Comparison of ENCODE assay signal across 18 cellular contexts in the genomic region with DNA sequence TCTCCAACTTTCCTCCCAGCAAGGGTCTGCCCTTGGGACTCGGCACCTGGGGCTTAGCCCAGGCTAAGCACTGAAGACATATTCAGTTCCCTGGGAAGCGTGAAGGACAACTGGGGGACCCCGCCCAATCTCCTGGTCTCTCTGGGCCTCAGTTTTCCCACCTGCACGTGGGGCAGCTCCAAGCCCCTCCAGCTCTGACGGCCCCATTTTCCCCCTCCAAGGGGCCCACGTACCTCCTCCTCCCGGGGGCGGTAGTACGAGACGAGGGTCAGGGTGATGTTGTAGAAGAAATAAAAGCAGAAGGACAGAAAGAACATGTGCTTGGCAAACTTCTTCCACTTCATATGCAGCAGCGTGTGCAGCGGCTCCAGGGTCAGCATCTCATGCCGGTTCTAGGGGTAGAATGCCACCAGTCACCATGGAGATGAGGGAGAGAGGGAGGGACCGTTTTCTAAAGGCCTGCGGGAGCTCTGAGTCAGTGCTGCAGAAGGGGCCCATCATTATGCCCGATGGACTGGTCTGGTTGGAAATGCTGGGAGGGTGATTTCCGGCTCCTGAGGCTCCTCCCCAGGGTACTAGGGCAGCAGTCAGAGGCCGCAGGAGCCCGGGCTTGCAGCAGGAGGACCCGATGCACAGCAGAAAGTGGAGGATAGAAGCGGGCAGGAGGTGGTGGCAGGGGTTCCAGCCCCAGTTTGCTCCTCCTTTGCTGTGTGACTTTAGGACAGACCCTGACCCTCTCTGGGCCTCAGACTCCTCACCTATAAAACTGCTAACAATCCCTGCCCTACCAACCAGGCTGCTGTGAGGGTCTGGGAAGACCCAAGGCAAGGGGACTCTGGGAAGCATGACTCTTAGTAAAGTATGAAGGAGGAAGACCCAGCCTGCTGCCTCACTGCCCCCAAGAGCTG. TPM values are rescaled to one million over a fixed set of nuclear protein-coding genes. Genes with fewer than 3 reads are reported as not detected.
DNase-seq lines count a peak whose midpoint lies in the region; FAIRE-seq and TF ChIP-seq lines count a peak whose summit lies in the region.
"Had no signal": no experiment of that assay in that cellular context is flagged by ENCODE, and none has a peak within 500 bp of the region (broad histone marks: within the 10 kb centered on the region; RNA-seq: fewer than 3 reads in every experiment).

No MANE protein-coding gene starts in this region.

- no peaks in the 10 kb centered on the region for H3K9me3 ChIP-seq in osteoblast (ENCODE audit: low read depth, low read length)
- H3K9me3 ChIP-seq: BLaER1 treated with 17β-estradiol and CSF1 and Interleukin-3, amounts not matched to agents 10 nM and 100 nM had no signal

- no peaks in the 10 kb centered on the region for H3K4me1 Mint-ChIP-seq in Calu3 (ENCODE audit: low read depth, unreplicated experiment)
- no peaks in the 10 kb centered on the region for H3K4me1 Mint-ChIP-seq in activated CD4-positive, alpha-beta T cell treated with anti-CD3 and anti-CD28 coated beads, Interleukin-2, amount 10 ng/mL, durations not matched to agents 7 days and 5 days
- H3K4me1 Mint-ChIP-seq: T-helper 17 cell had no signal

- CTCF ChIA-PET in Calu3 (lab: Charles Lee): no interaction called here
- CTCF ChIA-PET in activated CD4-positive, alpha-beta T cell treated with anti-CD3 and anti-CD28 coated beads, Interleukin-2, amount 10 ng/mL, durations not matched to agents 7 days and 5 days (lab: Charles Lee): no interaction called here

- H3K27me3 Mint-ChIP-seq in Calu3 (ENCODE audit: unreplicated experiment): no peaks in the 10 kb centered on the region
- H3K27me3 Mint-ChIP-seq in activated CD4-positive, alpha-beta T cell treated with anti-CD3 and anti-CD28 coated beads, Interleukin-2, amount 10 ng/mL, durations not matched to agents 7 days and 5 days: no peaks in the 10 kb centered on the region

- no peak for TF ChIP-seq CTCF in Calu3 (IDR thresholded peaks at IDR 0.05; ENCODE audit: unreplicated experiment)
- TF ChIP-seq CTCF in epithelial cell of esophagus (IDR thresholded peaks at IDR 0.05; ENCODE audit: insufficient read depth, low read depth, low read length, missing control alignments): no peak
- TF ChIP-seq CTCF in osteoblast (IDR thresholded peaks at IDR 0.05; ENCODE audit: extremely low read depth, low read depth, low read length): no peak

- H3K9me3 Mint-ChIP-seq in Calu3 (ENCODE audit: low read depth, unreplicated experiment): no peaks in the 10 kb centered on the region
- H3K9me3 Mint-ChIP-seq in activated CD4-positive, alpha-beta T cell treated with anti-CD3 and anti-CD28 coated beads, Interleukin-2, amount 10 ng/mL, durations not matched to agents 7 days and 5 days: no peaks in the 10 kb centered on the region
- H3K9me3 Mint-ChIP-seq: activated T-helper 2 cell treated with anti-CD3 and anti-CD28 coated beads, Interferon-gamma antibody, Interleukin-2, Interleukin-4, amounts not matched to agents 10 μg/mL and 5 μg/mL and 100 μg/mL, durations not matched to agents 14 hours and 24 hours and 36 hours had no signal

- H3K79me2 ChIP-seq in osteoblast (ENCODE audit: insufficient read depth, low read length): no peaks in the 10 kb centered on the region

- DNase-seq in Calu3 (peak; percentile 37), NCI-H2227 treated with DMSO at 0.1 percent for 48 hours (lab: John Stamatoyannopoulos, UW) (peak; percentile 35), epithelial cell of esophagus (ENCODE audit: low read depth) (peak; percentile 69), osteoblast (ENCODE audit: insufficient read length, low spot score, missing footprints) (peak; percentile 61), RCC 7860 (ENCODE audit: low spot score) (no peak), activated gamma-delta T cell (lab: John Stamatoyannopoulos, UW) (no peak), dermis blood vessel endothelial cell (no peak)
- DNase-seq in activated CD4-positive, alpha-beta T cell treated with anti-CD3 and anti-CD28 coated beads, Interleukin-2, amount 10 ng/mL, durations not matched to agents 7 days and 5 days: no peak
- DNase-seq: activated CD4-positive, alpha-beta T cell treated with anti-CD3 and anti-CD28 coated beads, Interleukin-2, amount 50 U/mL, for 1 hour; GF-D8; KG1; left colon; NCI-H2171; stimulated activated CD4-positive, alpha-beta T cell treated with anti-CD3 and anti-CD28 coated beads, Interleukin-1b, Interleukin-23, amount 100 ng/mL, for 48 hours; T-helper 17 cell had no signal

- POLR2A ChIA-PET in activated CD4-positive, alpha-beta T cell treated with anti-CD3 and anti-CD28 coated beads, Interleukin-2, amount 10 ng/mL, durations not matched to agents 7 days and 5 days (lab: Charles Lee): no interaction called here

- H3K27me3 ChIP-seq in osteoblast (ENCODE audit: insufficient read depth, low read length): no peaks in the 10 kb centered on the region
- H3K27me3 ChIP-seq: BLaER1 treated with 17β-estradiol and CSF1 and Interleukin-3, amounts not matched to agents 10 nM and 100 nM had no signal

- no peak overlapping the region for H3K4me3 Mint-ChIP-seq in Calu3 (ENCODE audit: low read depth, unreplicated experiment)
- no peak overlapping the region for H3K4me3 Mint-ChIP-seq in activated CD4-positive, alpha-beta T cell treated with anti-CD3 and anti-CD28 coated beads, Interleukin-2, amount 10 ng/mL, durations not matched to agents 7 days and 5 days
- H3K4me3 Mint-ChIP-seq: T-helper 17 cell had no signal

- FAIRE-seq in RCC 7860 (lab: Jason Lieb, UNC): no peak
- FAIRE-seq: colon had no signal

- H3K36me3 Mint-ChIP-seq in Calu3 (ENCODE audit: insufficient read depth, unreplicated experiment): no peaks in the 10 kb centered on the region
- H3K36me3 Mint-ChIP-seq in activated CD4-positive, alpha-beta T cell treated with anti-CD3 and anti-CD28 coated beads, Interleukin-2, amount 10 ng/mL, durations not matched to agents 7 days and 5 days (ENCODE audit: low read depth): no peaks in the 10 kb centered on the region

- H2AFZ ChIP-seq in osteoblast (ENCODE audit: low read length): no peak overlapping the region

- no peaks in the 10 kb centered on the region for H4K20me1 ChIP-seq in osteoblast (ENCODE audit: insufficient read depth, low read length)
- H4K20me1 ChIP-seq: BLaER1 treated with 17β-estradiol and CSF1 and Interleukin-3, amounts not matched to agents 10 nM and 100 nM had no signal

- no TSS peak for BruUV-seq in Calu3 (replicated peaks; lab: Mats Ljungman, UMichigan)

- intact Hi-C loops in Calu3 (cut with micrococcal nuclease; ENCODE audit: unreplicated experiment): no loop called here

- no peak overlapping the region for H3K27ac Mint-ChIP-seq in Calu3 (ENCODE audit: unreplicated experiment)
- H3K27ac Mint-ChIP-seq in activated CD4-positive, alpha-beta T cell treated with anti-CD3 and anti-CD28 coated beads, Interleukin-2, amount 10 ng/mL, durations not matched to agents 7 days and 5 days: no peak overlapping the region
- H3K27ac Mint-ChIP-seq: activated T-helper 2 cell treated with anti-CD3 and anti-CD28 coated beads, Interferon-gamma antibody, Interleukin-2, Interleukin-4, amounts not matched to agents 10 μg/mL and 5 μg/mL and 100 μg/mL, durations not matched to agents 14 hours and 24 hours and 36 hours; T-helper 17 cell had no signal

- no peak overlapping the region for H3K4me3 ChIP-seq in epithelial cell of esophagus (ENCODE audit: low read length)
- no peak overlapping the region for H3K4me3 ChIP-seq in osteoblast (ENCODE audit: insufficient read depth, low read length)
- H3K4me3 ChIP-seq: BLaER1 treated with 17β-estradiol and CSF1 and Interleukin-3, amounts not matched to agents 10 nM and 100 nM had no signal

- H3K27ac ChIP-seq in osteoblast (ENCODE audit: low read depth, low read length): no peak overlapping the region
- H3K27ac ChIP-seq: BLaER1 treated with 17β-estradiol and CSF1 and Interleukin-3, amounts not matched to agents 10 nM and 100 nM had no signal

- no peaks in the 10 kb centered on the region for H3K4me1 ChIP-seq in osteoblast (ENCODE audit: insufficient read depth, low read length)

- H3K4me2 ChIP-seq in osteoblast (ENCODE audit: insufficient read depth, low read length): no peak overlapping the region
- H3K4me2 ChIP-seq: BLaER1 treated with 17β-estradiol and CSF1 and Interleukin-3, amounts not matched to agents 10 nM and 100 nM had no signal

- H3K36me3 ChIP-seq in osteoblast (ENCODE audit: insufficient read depth, low read length): no peaks in the 10 kb centered on the region
- H3K36me3 ChIP-seq: BLaER1 treated with 17β-estradiol and CSF1 and Interleukin-3, amounts not matched to agents 10 nM and 100 nM had no signal

RNA-seq across cellular contexts. Expression of gene TRPV3, which starts 28.8 kb away (rescaled TPM):
- total RNA-seq in Calu3 (2022) (0.38 and 0.49 TPM in 2 replicates), osteoblast (0.29 and 0.36 TPM in 2 replicates), dermis blood vessel endothelial cell (not detected in 2 replicates)
- under 1 TPM; 0.10 to 0.27 TPM for total RNA-seq in activated CD4-positive, alpha-beta T cell treated with anti-CD3 and anti-CD28 coated beads, Interleukin-2, amount 10 ng/mL, durations not matched to agents 7 days and 5 days

RNA-seq across cellular contexts. Expression of gene ASPA, which starts 53.1 kb away (rescaled TPM):
- total RNA-seq in Calu3 (2022) (not detected in 2 replicates), osteoblast (0.36 and 0.59 TPM in 2 replicates), dermis blood vessel endothelial cell (not detected in 2 replicates)
- total RNA-seq in activated CD4-positive, alpha-beta T cell treated with anti-CD3 and anti-CD28 coated beads, Interleukin-2, amount 10 ng/mL, durations not matched to agents 7 days and 5 days: not detected
- total RNA-seq: activated T-helper 2 cell treated with anti-CD3 and anti-CD28 coated beads, Interferon-gamma antibody, Interleukin-2, Interleukin-4, amounts not matched to agents 10 μg/mL and 5 μg/mL and 100 μg/mL, durations not matched to agents 14 hours and 24 hours and 36 hours; T-helper 17 cell had no signal

RNA-seq across cellular contexts. Expression of gene SPATA22, which starts 57.2 kb away (rescaled TPM):
- total RNA-seq in Calu3 (2022) (not detected in 2 replicates), osteoblast (0.29 and 2.2 TPM in 2 replicates), dermis blood vessel endothelial cell (under 0.01 and 0.23 TPM in 2 replicates)
- total RNA-seq in activated CD4-positive, alpha-beta T cell treated with anti-CD3 and anti-CD28 coated beads, Interleukin-2, amount 10 ng/mL, durations not matched to agents 7 days and 5 days: under 1 TPM; 0.81 to 0.89 TPM
- total RNA-seq: activated T-helper 2 cell treated with anti-CD3 and anti-CD28 coated beads, Interferon-gamma antibody, Interleukin-2, Interleukin-4, amounts not matched to agents 10 μg/mL and 5 μg/mL and 100 μg/mL, durations not matched to agents 14 hours and 24 hours and 36 hours; left colon had no signal

Comparison
In these comparisons a context has a peak if more than half of its experiments do, and no peak if none do; other contexts are left out.
1. DNase-seq: peak in Calu3 (single experiment), NCI-H2227 treated with DMSO at 0.1 percent for 48 hours (single experiment), epithelial cell of esophagus (single experiment) and osteoblast (single experiment); none in RCC 7860 (single experiment), activated gamma-delta T cell (single experiment), dermis blood vessel endothelial cell (single experiment) and activated CD4-positive, alpha-beta T cell treated with anti-CD3 and anti-CD28 coated beads, Interleukin-2, amount 10 ng/mL, durations not matched to agents 7 days and 5 days (single experiment).